Comparison of ENCODE assay signal across 24 cellular contexts in the genomic region with DNA sequence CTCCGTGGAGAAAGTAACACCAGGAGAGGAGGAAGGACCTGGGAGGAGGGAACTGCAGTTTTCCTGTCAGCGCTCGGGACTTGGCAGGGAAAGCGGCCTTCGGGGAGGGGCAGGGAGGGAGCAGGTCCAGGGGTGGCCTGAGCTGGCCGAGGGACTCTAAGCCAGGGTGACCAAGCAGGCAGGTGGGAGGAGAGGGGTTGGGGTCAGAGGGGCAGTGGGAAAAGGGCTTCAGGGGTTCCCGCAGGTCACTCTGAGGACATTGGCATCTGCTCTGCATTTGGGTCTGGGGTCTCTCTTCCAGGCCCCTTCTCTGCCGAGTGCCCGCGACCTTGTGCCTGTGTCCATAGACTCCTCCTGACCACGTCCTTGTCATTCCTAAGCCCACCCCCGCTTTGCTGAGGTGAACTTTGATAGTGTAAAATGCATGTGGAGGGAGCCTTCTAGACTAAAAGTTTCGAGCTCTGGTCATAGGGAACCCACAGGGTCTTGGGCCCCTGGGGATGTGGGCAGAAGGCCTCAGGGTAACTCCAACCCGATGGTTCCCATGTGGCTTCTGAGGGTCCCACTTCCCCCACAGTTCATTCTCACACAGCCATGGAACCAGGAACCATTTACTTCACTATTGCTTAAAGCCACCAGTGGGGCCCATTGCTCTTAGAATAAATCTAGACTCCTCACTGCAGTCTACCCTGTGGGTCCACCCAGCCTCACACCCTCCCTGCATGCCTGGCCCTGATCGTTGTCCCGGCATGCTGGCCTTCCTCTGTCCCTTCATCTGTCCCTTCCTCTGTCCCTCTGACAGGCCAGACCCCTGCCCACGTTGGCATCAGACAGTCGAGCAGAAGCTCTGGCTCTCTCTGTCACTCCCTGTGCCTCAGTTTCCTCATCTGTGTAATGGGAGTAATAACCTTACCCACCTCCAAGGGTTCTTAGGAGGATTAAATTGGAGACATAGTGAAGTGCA.
DNase-seq lines count a peak whose midpoint lies in the region; ATAC-seq, FAIRE-seq and TF ChIP-seq lines count a peak whose summit lies in the region.
"Had no signal": no experiment of that assay in that cellular context is flagged by ENCODE, and none has a peak within 500 bp of the region (broad histone marks: within the 10 kb centered on the region; RNA-seq: fewer than 3 reads in every experiment).

No MANE protein-coding gene starts in this region.

- H3K9ac ChIP-seq in H1 (replicated peaks in 1 of 4; ENCODE audit: extremely low read depth in 1 of 4, low read depth in 3 of 4, low read length in 3 of 4), result no peak overlapping the region

- no peaks in the 10 kb centered on the region for H4K20me1 ChIP-seq in H1 (replicated peaks in 1 of 2; ENCODE audit: control insufficient read depth in 1 of 2, insufficient read depth in 2 of 2, low read length in 2 of 2)

- no peaks in the 10 kb centered on the region for H3K79me2 ChIP-seq in H1 (ENCODE audit: control insufficient read depth in 1 of 2, insufficient read depth in 2 of 2, low read length in 2 of 2)

- H2AFZ ChIP-seq in H1 (ENCODE audit: low read length), result no peak overlapping the region

- no peaks in the 10 kb centered on the region for H3K36me3 Mint-ChIP-seq in activated naive CD4-positive, alpha-beta T cell treated with anti-CD3 and anti-CD28 coated beads, Interleukin-2, amount 10 ng/mL, durations not matched to agents 7 days and 5 days
- no peaks in the 10 kb centered on the region for H3K36me3 Mint-ChIP-seq in activated CD4-positive, alpha-beta memory T cell treated with anti-CD3 and anti-CD28 coated beads, Interleukin-2, amount 10 ng/mL, durations not matched to agents 7 days and 5 days (ENCODE audit: low read depth)

- no peak overlapping the region for H3K4ac ChIP-seq in H1 (replicated peaks; ENCODE audit: insufficient read length, low read depth, low read length)

- no peaks in the 10 kb centered on the region for H3K9me3 Mint-ChIP-seq in activated naive CD4-positive, alpha-beta T cell treated with anti-CD3 and anti-CD28 coated beads, Interleukin-2, amount 10 ng/mL, durations not matched to agents 7 days and 5 days
- no peaks in the 10 kb centered on the region for H3K9me3 Mint-ChIP-seq in activated CD4-positive, alpha-beta memory T cell treated with anti-CD3 and anti-CD28 coated beads, Interleukin-2, amount 10 ng/mL, durations not matched to agents 7 days and 5 days

- H3K27me3 ChIP-seq in H1 (replicated peaks in 1 of 4; ENCODE audit: control insufficient read depth in 3 of 4, extremely low read depth in 1 of 4, insufficient read depth in 3 of 4, low read length in 3 of 4), result no peaks in the 10 kb centered on the region; a peak in 1 of 7 replicates
- H3K27me3 ChIP-seq in left lung, result no peaks in the 10 kb centered on the region
- H3K27me3 ChIP-seq in tibial artery, result no peaks in the 10 kb centered on the region
- H3K27me3 ChIP-seq: vagina had no signal

- H3K36me3 ChIP-seq in H1 (ENCODE audit: control insufficient read depth in 2 of 4, insufficient read depth in 4 of 4, low read length in 3 of 4) (no peaks in the 10 kb centered on the region), left lung (no peaks in the 10 kb centered on the region), tibial artery (peaks cover 0 to 5% (median 0%) of the 10 kb centered on the region in 3 donors)
- H3K36me3 ChIP-seq: lower lobe of right lung, vagina had no signal

- H3K79me1 ChIP-seq in H1 (ENCODE audit: low read depth, low read length), result no peaks in the 10 kb centered on the region

- peak overlapping the region; percentile 34 for H3K27ac Mint-ChIP-seq in activated naive CD4-positive, alpha-beta T cell treated with anti-CD3 and anti-CD28 coated beads, Interleukin-2, amount 10 ng/mL, durations not matched to agents 7 days and 5 days
- no peak overlapping the region for H3K27ac Mint-ChIP-seq in activated CD4-positive, alpha-beta memory T cell treated with anti-CD3 and anti-CD28 coated beads, Interleukin-2, amount 10 ng/mL, durations not matched to agents 7 days and 5 days
- H3K27ac Mint-ChIP-seq: B cell, T-helper 17 cell had no signal

- POLR2A ChIA-PET in H1 (lab: Charles Lee; ENCODE audit: partially characterized antibody), result no interaction called here
- POLR2A ChIA-PET in activated CD4-positive, alpha-beta memory T cell treated with anti-CD3 and anti-CD28 coated beads, Interleukin-2, amount 10 ng/mL, durations not matched to agents 7 days and 5 days (lab: Charles Lee), result no interaction called here

- TF ChIP-seq CTCF in H1 (IDR thresholded peaks at IDR 0.05; ENCODE audit: control extremely low read depth in 1 of 3, insufficient read depth in 1 of 3, low read depth in 1 of 3, low read length in 3 of 3) (no peak), left lung (IDR thresholded peaks at IDR 0.05) (no peak), tibial artery (IDR thresholded peaks at IDR 0.05) (no peak)

- H4K5ac ChIP-seq in H1 (ENCODE audit: insufficient read length, low read depth, low read length), result no peak overlapping the region

- H2AK5ac ChIP-seq in H1 (ENCODE audit: low read depth, low read length), result no peak overlapping the region; the same call in 1 of the 2 replicates

- no peak overlapping the region; the same call in 1 of the 2 replicates for H2BK15ac ChIP-seq in H1 (ENCODE audit: low read length)

- no peak overlapping the region for H3K18ac ChIP-seq in H1 (ENCODE audit: extremely low read depth, low read length)

- H3K4me3 Mint-ChIP-seq in activated naive CD4-positive, alpha-beta T cell treated with anti-CD3 and anti-CD28 coated beads, Interleukin-2, amount 10 ng/mL, durations not matched to agents 7 days and 5 days, result no peak overlapping the region
- no peak overlapping the region for H3K4me3 Mint-ChIP-seq in activated CD4-positive, alpha-beta memory T cell treated with anti-CD3 and anti-CD28 coated beads, Interleukin-2, amount 10 ng/mL, durations not matched to agents 7 days and 5 days
- H3K4me3 Mint-ChIP-seq: B cell, T-helper 17 cell had no signal

- peaks cover 2 to 20% (median 10%) of the 10 kb centered on the region in 4 experiments for H3K4me1 ChIP-seq in H1 (replicated peaks in 1 of 4; ENCODE audit: control insufficient read depth in 3 of 4, insufficient read depth in 4 of 4, low read length in 3 of 4)
- H3K4me1 ChIP-seq in left lung, result peaks cover 7 to 14% of the 10 kb centered on the region in 2 donors
- H3K4me1 ChIP-seq in tibial artery, result peaks cover 4 to 30% (median 23%) of the 10 kb centered on the region in 4 donors
- H3K4me1 ChIP-seq: A549 had no signal

- no peak for FAIRE-seq in H1 (lab: Jason Lieb, UNC)
- FAIRE-seq: A549 had no signal

- ATAC-seq in left lung (no peak), GM18498 (IDR thresholded peaks at IDR 0.05; ENCODE audit: unreplicated experiment) (no peak)
- ATAC-seq: A549, esophagus mucosa, HCT116, lower lobe of right lung, T-helper 17 cell had no signal

- no peak for TF ChIP-seq EP300 in H1 (IDR thresholded peaks at IDR 0.05; ENCODE audit: borderline replicate concordance in 1 of 2, low read depth in 2 of 2, low read length in 2 of 2)

- H3K27ac ChIP-seq in H1 (ENCODE audit: low read depth, low read length) (no peak overlapping the region), left lung (no peak overlapping the region), tibial artery (no peak overlapping the region)
- H3K27ac ChIP-seq: A549, vagina had no signal

- H3K23ac ChIP-seq in H1 (ENCODE audit: insufficient read length), result no peak overlapping the region

- no peak for TF ChIP-seq RAD21 in H1 (IDR thresholded peaks at IDR 0.05 in 1 of 2, conservative IDR thresholded peaks at IDR 0.05 in 1 of 2; ENCODE audit: low read depth in 2 of 2, low read length in 2 of 2)

- H3K56ac ChIP-seq in H1 (replicated peaks; ENCODE audit: insufficient read length, low read depth, low read length), result no peak overlapping the region

- no peak overlapping the region for H2BK20ac ChIP-seq in H1 (ENCODE audit: low read length)

- H3K9me3 ChIP-seq in H1 (ENCODE audit: insufficient read depth in 2 of 2, low read depth in 1 of 2, low read length in 1 of 2) (no peaks in the 10 kb centered on the region), left lung (no peaks in the 10 kb centered on the region), tibial artery (no peaks in the 10 kb centered on the region)
- H3K9me3 ChIP-seq: A549, lower lobe of right lung, vagina had no signal

- H3K4me2 ChIP-seq in H1 (ENCODE audit: insufficient read depth in 1 of 2, low read depth in 2 of 2, low read length in 2 of 2), result no peak overlapping the region
- H3K4me2 ChIP-seq: A549 had no signal

- no peaks in the 10 kb centered on the region for H3K27me3 Mint-ChIP-seq in activated naive CD4-positive, alpha-beta T cell treated with anti-CD3 and anti-CD28 coated beads, Interleukin-2, amount 10 ng/mL, durations not matched to agents 7 days and 5 days
- peaks cover 10% of the 10 kb centered on the region for H3K27me3 Mint-ChIP-seq in activated CD4-positive, alpha-beta memory T cell treated with anti-CD3 and anti-CD28 coated beads, Interleukin-2, amount 10 ng/mL, durations not matched to agents 7 days and 5 days
- H3K27me3 Mint-ChIP-seq: B cell had no signal

- 0 out of 2 replicates have a peak overlapping the region, but pooled peaks have one; percentile 29 for H4K8ac ChIP-seq in H1 (ENCODE audit: extremely low read depth, insufficient read depth, low read length)

- H4K91ac ChIP-seq in H1 (replicated peaks; ENCODE audit: insufficient read length, low read length), result no peak overlapping the region

- H2BK5ac ChIP-seq in H1 (ENCODE audit: low read depth, low read length), result no peak overlapping the region

- H2BK120ac ChIP-seq in H1 (replicated peaks; ENCODE audit: low read depth, low read length), result no peak overlapping the region

- intact Hi-C loops in left lung (cut with DNase I), result no loop called here
- intact Hi-C loops in tibial artery (cut with DNase I; ENCODE audit: low total_unique reads), result no loop called here

- no peaks in the 10 kb centered on the region for H3K23me2 ChIP-seq in H1 (ENCODE audit: low read depth, low read length)

- no peak overlapping the region for H3K4me3 ChIP-seq in H1 (ENCODE audit: extremely low read depth in 1 of 4, insufficient read depth in 2 of 4, low read depth in 3 of 4, low read length in 4 of 4)
- no peak overlapping the region for H3K4me3 ChIP-seq in left lung
- H3K4me3 ChIP-seq in tibial artery, result no peak overlapping the region
- H3K4me3 ChIP-seq: A549, lower lobe of right lung, vagina had no signal

- CTCF ChIA-PET in activated naive CD4-positive, alpha-beta T cell treated with anti-CD3 and anti-CD28 coated beads, Interleukin-2, amount 10 ng/mL, durations not matched to agents 7 days and 5 days (lab: Charles Lee), result no interaction called here
- CTCF ChIA-PET in H1 (lab: Charles Lee; ENCODE audit: partially characterized antibody), result no interaction called here
- CTCF ChIA-PET in activated CD4-positive, alpha-beta memory T cell treated with anti-CD3 and anti-CD28 coated beads, Interleukin-2, amount 10 ng/mL, durations not matched to agents 7 days and 5 days (lab: Charles Lee), result no interaction called here

- H3K14ac ChIP-seq in H1 (ENCODE audit: insufficient read length), result no peak overlapping the region

- H2BK12ac ChIP-seq in H1 (ENCODE audit: low read depth, low read length), result peak overlapping the region; percentile 68; the same call in 1 of the 2 replicates

- H3K4me1 Mint-ChIP-seq in activated naive CD4-positive, alpha-beta T cell treated with anti-CD3 and anti-CD28 coated beads, Interleukin-2, amount 10 ng/mL, durations not matched to agents 7 days and 5 days, result no peaks in the 10 kb centered on the region
- H3K4me1 Mint-ChIP-seq in activated CD4-positive, alpha-beta memory T cell treated with anti-CD3 and anti-CD28 coated beads, Interleukin-2, amount 10 ng/mL, durations not matched to agents 7 days and 5 days, result no peaks in the 10 kb centered on the region
- H3K4me1 Mint-ChIP-seq: B cell, T-helper 17 cell had no signal

- peak; percentile 10 for DNase-seq in activated naive CD4-positive, alpha-beta T cell treated with anti-CD3 and anti-CD28 coated beads, Interleukin-2, amount 10 ng/mL, durations not matched to agents 7 days and 5 days
- no peak for DNase-seq in activated naive CD4-positive, alpha-beta T cell treated with Interleukin-2 at 50 U/mL for 16 hours
- no peak for DNase-seq in H1 (ENCODE audit: low read depth in 1 of 2, low spot score in 2 of 2)
- DNase-seq in left lung, result peak; percentile 20 to 30
- DNase-seq in tibial artery, result peak; percentile 18 to 70
- DNase-seq in activated CD4-positive, alpha-beta memory T cell treated with anti-CD3 and anti-CD28 coated beads, Interleukin-2, amount 10 ng/mL, durations not matched to agents 7 days and 5 days, result no peak
- DNase-seq in DMS114 treated with DMSO at 0.1 percent for 48 hours (lab: John Stamatoyannopoulos, UW; ENCODE audit: unreplicated experiment), result no peak
- DNase-seq: activated CD4-positive, alpha-beta T cell treated with anti-CD3 and anti-CD28 coated beads for 48 hours; DMS79 treated with DMSO at 0.1 percent for 48 hours; effector memory CD4-positive, alpha-beta T cell; foreskin melanocyte; hippocampal formation; Kasumi-1; lower lobe of right lung; MV-4-11; NCI-H2171; NCI-H69; T-helper 17 cell had no signal

- TF ChIP-seq POLR2A in H1 (IDR thresholded peaks at IDR 0.05; ENCODE audit: control extremely low read depth in 1 of 2, low read depth in 2 of 2, low read length in 2 of 2), result no peak

- WGBS in H1 (ENCODE audit: extremely low coverage in 1 of 2, insufficient coverage in 1 of 2, insufficient read length in 1 of 2, insufficient replicate concordance in 2 of 2, low coverage in 1 of 2, low lambda C conversion rate in 2 of 2, missing lambda C conversion rate in 1 of 2), 2 experiments, result 85% methylated on average over 14 of the region's 18 CpGs; no CpG with 5 or more reads in 1 of the 2 experiments

Comparison
In these comparisons a context has a peak if more than half of its experiments do, and no peak if none do; other contexts are left out.
1. DNase-seq: peak in activated naive CD4-positive, alpha-beta T cell treated with anti-CD3 and anti-CD28 coated beads, Interleukin-2, amount 10 ng/mL, durations not matched to agents 7 days and 5 days (single experiment), left lung (2 of 2) and tibial artery (2 of 2); none in activated naive CD4-positive, alpha-beta T cell treated with Interleukin-2 at 50 U/mL for 16 hours (single experiment), H1 (0 of 2), activated CD4-positive, alpha-beta memory T cell treated with anti-CD3 and anti-CD28 coated beads, Interleukin-2, amount 10 ng/mL, durations not matched to agents 7 days and 5 days (single experiment) and DMS114 treated with DMSO at 0.1 percent for 48 hours (single experiment).